In the genomic region with DNA sequence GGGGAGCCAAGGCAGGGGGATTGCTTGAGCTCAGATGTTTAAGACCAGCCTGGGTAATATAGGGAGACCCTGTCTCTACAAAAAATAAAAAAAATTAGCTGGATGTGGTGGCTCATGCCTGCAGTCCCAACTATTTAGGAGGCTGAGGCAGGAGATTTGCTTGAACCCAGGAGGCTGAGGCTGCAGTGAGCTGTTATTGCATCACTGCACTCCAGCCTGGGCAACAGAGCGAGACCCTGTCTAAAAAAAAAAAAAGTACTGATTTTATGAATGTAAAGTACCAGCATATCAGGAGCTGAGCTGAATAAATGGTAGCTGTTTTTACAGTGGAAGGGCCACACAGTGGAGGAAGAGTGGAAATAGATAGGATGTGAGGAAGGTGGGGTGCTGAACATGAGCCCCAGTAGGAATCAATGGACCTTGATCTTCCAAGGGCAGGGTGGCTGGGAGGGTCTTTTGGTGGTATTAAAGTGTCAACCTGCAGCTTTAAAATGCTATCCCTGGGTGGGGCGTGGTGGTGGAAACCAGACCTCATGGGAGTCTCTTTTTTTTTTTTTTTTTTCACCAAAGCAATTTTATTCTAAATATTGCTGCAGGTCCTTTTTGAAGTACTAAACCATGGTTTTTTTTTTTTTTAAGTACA, we compare ENCODE assay signal across 18 cellular contexts. TPM values are rescaled to one million over a fixed set of nuclear protein-coding genes. Genes with fewer than 3 reads are reported as not detected.
DNase-seq lines count a peak whose midpoint lies in the region; ATAC-seq, FAIRE-seq and TF ChIP-seq lines count a peak whose summit lies in the region.
"Had no signal": no experiment of that assay in that cellular context is flagged by ENCODE, and none has a peak within 500 bp of the region (broad histone marks: within the 10 kb centered on the region; RNA-seq: fewer than 3 reads in every experiment).

No MANE protein-coding gene starts in this region.

- no peaks in the 10 kb centered on the region for H4K20me1 ChIP-seq in BLaER1
- no peaks in the 10 kb centered on the region for H4K20me1 ChIP-seq in K562 (replicated peaks; ENCODE audit: control insufficient read depth, insufficient read depth, low read length)

- TF ChIP-seq EP300 in K562 (IDR thresholded peaks at IDR 0.05; ENCODE audit: low read length), result no peak

- peak overlapping the region; percentile 89 for H3K27ac Mint-ChIP-seq in CD4-positive, alpha-beta T cell
- H3K27ac Mint-ChIP-seq in CD4-positive, alpha-beta memory T cell, result peak overlapping the region in 3 of 7 donors; percentile 19 to 85 (median 82)

- CTCF ChIA-PET in CD4-positive, alpha-beta T cell (lab: Charles Lee), result no interaction called here
- CTCF ChIA-PET in K562 (lab: Yijun Ruan, JAX; ENCODE audit: low intra/inter-chr PET ratio) (no interaction called here), GM10248 (lab: Yijun Ruan, JAX) (interaction anchor here (0.9 to 1.2 kb wide), 2 partner anchors 8 to 9 kb away, joined by 3 read pairs; no protein-coding TSS in a partner anchor)
- CTCF ChIA-PET in CD4-positive, alpha-beta memory T cell (lab: Charles Lee; ENCODE audit: partially characterized antibody), result interaction anchor here (1.3 kb wide), 1 partner anchor 96 kb away, joined by 3 read pairs; a partner anchor contains a TSS

- H3K9me3 ChIP-seq in BLaER1 (no peaks in the 10 kb centered on the region), K562 (replicated peaks; ENCODE audit: control insufficient read depth, insufficient read depth, low read depth, low read length) (no peaks in the 10 kb centered on the region)
- no peaks in the 10 kb centered on the region for H3K9me3 ChIP-seq in CD4-positive, alpha-beta T cell (ENCODE audit: control insufficient read depth, low read length)
- H3K9me3 ChIP-seq in CD4-positive, alpha-beta memory T cell (ENCODE audit: control insufficient read depth in 1 of 2, low read length in 2 of 2), result no peaks in the 10 kb centered on the region
- H3K9me3 ChIP-seq: SJCRH30 had no signal

- H3K4me3 ChIP-seq in BLaER1, result no peak overlapping the region
- peak overlapping the region; percentile 98 for H3K4me3 ChIP-seq in NB4 (ENCODE audit: low read depth, low read length)
- H3K4me3 ChIP-seq in K562, result no peak overlapping the region
- no peak overlapping the region for H3K4me3 ChIP-seq in CD4-positive, alpha-beta memory T cell (ENCODE audit: low read length in 2 of 2)
- H3K4me3 ChIP-seq: PC-9, SJCRH30 had no signal

- peak overlapping the region; percentile 88 for H3K4me2 ChIP-seq in BLaER1
- H3K4me2 ChIP-seq in K562 (ENCODE audit: insufficient read depth, low read length), result peak overlapping the region; percentile 21; the same call in 1 of the 2 replicates

- no peaks in the 10 kb centered on the region for H3K9me3 Mint-ChIP-seq in CD4-positive, alpha-beta T cell
- no peaks in the 10 kb centered on the region for H3K9me3 Mint-ChIP-seq in CD4-positive, alpha-beta memory T cell

- FAIRE-seq in K562 (lab: Jason Lieb, UNC), result no peak
- FAIRE-seq: H1 had no signal

- no peak for DNase-seq in CD4-positive, alpha-beta T cell
- DNase-seq in NB4 (ENCODE audit: low read depth), result no peak
- no peak for DNase-seq in K562 (ENCODE audit: extremely low read depth in 1 of 4, low spot score in 3 of 4)
- no peak for DNase-seq in D341Med (ENCODE audit: low spot score)
- no peak for DNase-seq in CD4-positive, alpha-beta memory T cell
- no peak for DNase-seq in NOMO-1 treated with dmso at 0.1 percent for 144 hours (lab: John Stamatoyannopoulos, UW; ENCODE audit: unreplicated experiment)
- DNase-seq in GM10248 (ENCODE audit: extremely low spot score), result no peak
- DNase-seq: IMR-90, MV-4-11, NCI-H1417 treated with DMSO at 0.1 percent for 48 hours, NCI-H1930, NCI-H2171, NCI-H446, NCI-H69, PC-9 had no signal

- 73% methylated on average over 2 of the region's 2 CpGs for WGBS in K562 (ENCODE audit: insufficient coverage, low coverage, missing lambda C conversion rate)

- H3K36me3 ChIP-seq in BLaER1 (peaks cover 24% of the 10 kb centered on the region), K562 (ENCODE audit: control insufficient read depth, insufficient read depth, low read length) (peaks cover 31% of the 10 kb centered on the region)
- H3K36me3 ChIP-seq in CD4-positive, alpha-beta memory T cell (ENCODE audit: insufficient read depth, low read length), result no peaks in the 10 kb centered on the region

- H2AFZ ChIP-seq in K562 (ENCODE audit: low read depth, low read length), result no peak overlapping the region
- H2AFZ ChIP-seq: PC-9 had no signal

- ATAC-seq in CD4-positive, alpha-beta T cell (ENCODE audit: poor library complexity), result no peak
- no peak for ATAC-seq in K562

- H3K36me3 Mint-ChIP-seq in CD4-positive, alpha-beta T cell (ENCODE audit: low read depth), result peaks cover 19% of the 10 kb centered on the region
- peaks cover 3 to 6% of the 10 kb centered on the region in 2 donors for H3K36me3 Mint-ChIP-seq in CD4-positive, alpha-beta memory T cell

- TF ChIP-seq POLR2A in NB4 (IDR thresholded peaks at IDR 0.05; ENCODE audit: extremely low read depth, insufficient read length), result no peak
- no peak for TF ChIP-seq POLR2A in K562 (conservative IDR thresholded peaks at IDR 0.05)

- intact Hi-C loops in CD4-positive, alpha-beta T cell (cut with DNase I, micrococcal nuclease), result loop anchor here in 1 of 2 experiments (5.0 kb wide), 1 partner anchor 421 kb away; a partner anchor contains a TSS
- intact Hi-C loops in K562 (cut with micrococcal nuclease), result no loop called here
- intact Hi-C loops in CD4-positive, alpha-beta memory T cell (cut with micrococcal nuclease), result loop anchor here (10.0 kb wide), 1 partner anchor 1651 kb away; a partner anchor contains a TSS

- peaks cover 34% of the 10 kb centered on the region for H3K79me2 ChIP-seq in K562 (ENCODE audit: control insufficient read depth, insufficient read depth, low read length)

- no peaks in the 10 kb centered on the region for H3K27me3 Mint-ChIP-seq in CD4-positive, alpha-beta T cell
- H3K27me3 Mint-ChIP-seq in CD4-positive, alpha-beta memory T cell, result no peaks in the 10 kb centered on the region

- in situ Hi-C loops in K562 (cut with MboI), result no loop called here

- H3K4me1 Mint-ChIP-seq in CD4-positive, alpha-beta T cell (ENCODE audit: low read depth), result peaks cover 49% of the 10 kb centered on the region
- H3K4me1 Mint-ChIP-seq in CD4-positive, alpha-beta memory T cell, result peaks cover 21 to 45% (median 29%) of the 10 kb centered on the region in 4 donors

- BruUV-seq in K562 (replicated peaks; lab: Mats Ljungman, UMichigan), result no TSS peak

- POLR2A ChIA-PET in CD4-positive, alpha-beta T cell (lab: Charles Lee), result no interaction called here
- POLR2A ChIA-PET in K562 (lab: Yijun Ruan, JAX), result interaction anchor here (1.2 to 3.3 kb wide), 2 partner anchors 9 to 10 kb away, joined by 3 to 17 read pairs; no protein-coding TSS in a partner anchor
- POLR2A ChIA-PET in CD4-positive, alpha-beta memory T cell (lab: Charles Lee; ENCODE audit: partially characterized antibody), result no interaction called here
- POLR2A ChIA-PET in GM10248 (lab: Yijun Ruan, JAX), result interaction anchor here (0.7 kb wide), 1 partner anchor 99 kb away, joined by 3 read pairs; no protein-coding TSS in a partner anchor

- H3K9me1 ChIP-seq in K562 (ENCODE audit: control insufficient read depth, insufficient read depth, low read length), result no peaks in the 10 kb centered on the region

- H3K9ac ChIP-seq in BLaER1 (no peak overlapping the region), K562 (ENCODE audit: insufficient read depth in 1 of 2, low read depth in 2 of 2, low read length in 2 of 2) (0 out of 4 replicates have a peak overlapping the region, but pooled peaks of 1 of the 2 experiments have one; percentile 53)

- no peak for TF ChIP-seq CTCF in CD4-positive, alpha-beta T cell (IDR thresholded peaks at IDR 0.05)
- TF ChIP-seq CTCF in NB4 (IDR thresholded peaks at IDR 0.05; ENCODE audit: low read depth, low read length), result no peak
- TF ChIP-seq CTCF in K562 (IDR thresholded peaks at IDR 0.05 in 2 of 3, conservative IDR thresholded peaks at IDR 0.05 in 1 of 3; ENCODE audit: insufficient read depth in 2 of 3, low read depth in 1 of 3, low read length in 3 of 3), result no peak
- TF ChIP-seq CTCF in GM10248 (IDR thresholded peaks at IDR 0.05; ENCODE audit: control extremely low read depth, extremely low read depth, low read depth, missing control alignments), result no peak

- H3K4me1 ChIP-seq in BLaER1, result peaks cover 33% of the 10 kb centered on the region
- H3K4me1 ChIP-seq in K562 (replicated peaks in 1 of 2; ENCODE audit: control insufficient read depth in 2 of 2, insufficient read depth in 2 of 2, low read length in 2 of 2), result peaks cover 0 to 2% of the 10 kb centered on the region in 2 experiments; a peak in 4 of 5 replicates
- H3K4me1 ChIP-seq in CD4-positive, alpha-beta memory T cell (ENCODE audit: insufficient read depth, low read length), result peaks cover 19% of the 10 kb centered on the region

- TF ChIP-seq RAD21 in K562 (CRISPR knock-in tag; conservative IDR thresholded peaks at IDR 0.05 in 1 of 2, IDR thresholded peaks at IDR 0.05 in 1 of 2), result no peak

- H3K27ac ChIP-seq in BLaER1 (no peak overlapping the region), K562 (ENCODE audit: extremely low read depth, low read depth, low read length) (no peak overlapping the region)
- no peak overlapping the region for H3K27ac ChIP-seq in CD4-positive, alpha-beta T cell (ENCODE audit: low read depth, low read length)
- no peak overlapping the region for H3K27ac ChIP-seq in CD4-positive, alpha-beta memory T cell (ENCODE audit: low read depth, low read length)
- H3K27ac ChIP-seq: PC-9, SJCRH30 had no signal

- H3K27me3 ChIP-seq in BLaER1 (no peaks in the 10 kb centered on the region), K562 (ENCODE audit: control insufficient read depth in 2 of 2, insufficient read depth in 2 of 2, low read length in 2 of 2) (no peaks in the 10 kb centered on the region)
- no peaks in the 10 kb centered on the region for H3K27me3 ChIP-seq in CD4-positive, alpha-beta T cell (ENCODE audit: control insufficient read depth, insufficient read depth, low read length)
- no peaks in the 10 kb centered on the region for H3K27me3 ChIP-seq in CD4-positive, alpha-beta memory T cell (ENCODE audit: insufficient read depth, low read length)
- H3K27me3 ChIP-seq: SJCRH30 had no signal

- H3K4me3 Mint-ChIP-seq in CD4-positive, alpha-beta T cell, result peak overlapping the region; percentile 90
- H3K4me3 Mint-ChIP-seq in CD4-positive, alpha-beta memory T cell, result peak overlapping the region in 2 of 8 donors; percentile 9 to 38

RNA-seq across cellular contexts. Expression of a gene that starts 2.2 kb away (rescaled TPM):
- 1 to 10 TPM; 5.3 to 5.6 TPM for total RNA-seq in CD4-positive, alpha-beta T cell
- 4.7 and 8.2 TPM in 2 replicates for total RNA-seq in K562 (2011; cell fraction: chromatin; rRNA removed; ENCODE audit: low replicate concordance)
- 3.4 and 5.2 TPM in 2 replicates for total RNA-seq in K562 (2011; cell fraction: nucleolus; rRNA removed)
- 5.9 and 8.9 TPM in 2 replicates for total RNA-seq in K562 (2011; cell fraction: nucleoplasm; rRNA removed)
- total RNA-seq in K562 (2014; rRNA removed) (21.3 and 32.6 TPM in 2 replicates), K562 (2014; rRNA removed; fragmentation: Illumina TruSeq; extraction: Trizol) (28.5 and 32.8 TPM in 2 replicates), K562 (2015; rRNA removed; fragmentation: Illumina TruSeq; extraction: Trizol) (33.6 and 33.9 TPM in 2 replicates), K562 (2021) (20.8 and 21.4 TPM in 2 replicates)
- polyA plus RNA-seq in K562 (2011; rRNA removed) (38.5 and 53.7 TPM in 2 replicates), K562 (2014; fragmentation: Illumina TruSeq; extraction: Trizol) (35.2 and 37.0 TPM in 2 replicates), K562 (2014; fragmentation: Nextera tagmentation; extraction: Ambion mirVana) (10 to 100 TPM in 1 of 2 experiments, 1 to 10 TPM in 1; 8.3 to 12.4 TPM), K562 (2014; rRNA removed) (31.9 and 32.8 TPM in 2 replicates)
- polyA plus RNA-seq in K562 (2011; cell fraction: cytosol; rRNA removed), result 25.6 and 40.5 TPM in 2 replicates
- polyA plus RNA-seq in K562 (2011; cell fraction: nucleus; rRNA removed), result 21.0 and 23.6 TPM in 2 replicates
- 19.0 and 20.4 TPM in 2 replicates for polyA plus RNA-seq in K562 (2012)
- 12.0 and 19.2 TPM in 2 replicates for polyA minus RNA-seq in K562 (2011; rRNA and poly(A)+ RNA removed)
- 3.4 and 18.2 TPM in 2 replicates for polyA minus RNA-seq in K562 (2011; cell fraction: cytosol; rRNA and poly(A)+ RNA removed)
- 6.5 and 7.6 TPM in 2 replicates for polyA minus RNA-seq in K562 (2011; cell fraction: nucleus; rRNA and poly(A)+ RNA removed)
- total RNA-seq in CD4-positive, alpha-beta memory T cell, result 1 to 10 TPM; 6.1 to 6.7 TPM
- polyA plus RNA-seq in CD4-positive, alpha-beta memory T cell, result 10 to 100 TPM; 16.6 to 22.9 TPM

Comparison
In these comparisons a context has a peak if more than half of its experiments do, and no peak if none do; other contexts are left out.
1. CTCF ChIA-PET loops: an anchor here in CD4-positive, alpha-beta memory T cell (1.3 kb wide) and GM10248 (0.9 to 1.2 kb wide); none called in CD4-positive, alpha-beta T cell and K562.
2. POLR2A ChIA-PET loops: an anchor here in K562 (1.2 to 3.3 kb wide) and GM10248 (0.7 kb wide); none called in CD4-positive, alpha-beta T cell and CD4-positive, alpha-beta memory T cell.